Comparison of ENCODE assay signal across 1 cellular context in the genomic region with DNA sequence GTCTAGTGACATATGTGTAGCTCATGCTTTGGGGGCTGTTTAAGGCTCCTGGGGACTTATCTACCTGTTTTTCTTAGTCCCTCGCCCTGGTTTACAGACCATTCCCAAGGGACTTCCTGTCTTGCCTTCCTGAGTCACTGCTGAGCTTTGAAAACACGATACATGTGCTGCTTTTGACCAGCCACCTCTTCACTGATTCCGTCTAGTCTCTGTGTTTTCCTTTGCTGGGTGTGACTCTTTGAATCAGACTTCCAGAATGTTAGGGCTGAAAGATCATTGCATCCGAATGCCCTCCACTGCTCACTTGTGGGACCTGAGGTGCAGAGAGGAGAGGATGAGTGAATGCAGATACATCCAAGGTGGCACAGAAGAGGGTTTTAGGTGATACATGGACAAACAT.
TF ChIP-seq lines count a peak whose summit lies in the region.

No MANE protein-coding gene starts in this region.

TF ChIP-seq in IMR-90, 13 proteins besides CTCF, POLR2A, EP300 and RAD21 (continued from another document):
- TF ChIP-seq FOS (IDR thresholded peaks at IDR 0.05; ENCODE audit: low read depth, low read length), result no peak
